Comparison of ENCODE assay signal across 16 cellular contexts in the genomic region with DNA sequence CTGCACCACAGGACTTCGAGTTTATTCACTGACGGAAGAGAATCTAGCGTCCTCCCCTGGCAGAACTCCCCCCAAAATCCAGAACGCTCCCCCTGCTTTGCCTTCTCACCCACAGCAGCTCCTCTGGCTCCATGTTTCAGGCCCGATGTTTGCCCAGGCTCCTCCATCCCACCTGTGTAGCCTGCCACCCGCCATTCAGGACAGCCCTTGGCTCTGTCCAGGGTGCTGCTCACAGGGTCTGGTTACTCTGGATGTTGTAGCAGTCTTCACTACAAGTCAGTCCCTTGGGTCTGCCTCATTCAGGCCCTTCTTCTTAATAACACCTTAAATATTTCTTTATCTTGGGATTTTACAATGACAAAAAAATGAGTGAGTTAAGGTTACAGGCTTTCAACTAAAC. TPM values are rescaled to one million over a fixed set of nuclear protein-coding genes. Genes with fewer than 3 reads are reported as not detected.
DNase-seq lines count a peak whose midpoint lies in the region; TF ChIP-seq lines count a peak whose summit lies in the region.
"Had no signal": no experiment of that assay in that cellular context is flagged by ENCODE, and none has a peak within 500 bp of the region (broad histone marks: within the 10 kb centered on the region; RNA-seq: fewer than 3 reads in every experiment).

No MANE protein-coding gene starts in this region.

- H3K36me3 Mint-ChIP-seq in CD8-positive, alpha-beta memory T cell: peaks cover 0 to 12% (median 0%) of the 10 kb centered on the region in 3 donors

- TF ChIP-seq EP300 in tibial nerve (IDR thresholded peaks at IDR 0.05): no peak

- no peaks in the 10 kb centered on the region for H3K4me1 ChIP-seq in tibial nerve
- no peaks in the 10 kb centered on the region for H3K4me1 ChIP-seq in CD8-positive, alpha-beta memory T cell (ENCODE audit: insufficient read depth, low read length)
- H3K4me1 ChIP-seq: adrenal gland, colonic mucosa had no signal

- POLR2A ChIA-PET in CD8-positive, alpha-beta memory T cell (lab: Charles Lee): no interaction called here

- CTCF ChIA-PET in CD8-positive, alpha-beta memory T cell (lab: Charles Lee): no interaction called here

- no peaks in the 10 kb centered on the region for H3K36me3 ChIP-seq in tibial nerve
- H3K36me3 ChIP-seq in CD8-positive, alpha-beta memory T cell (ENCODE audit: insufficient read depth, low read length): no peaks in the 10 kb centered on the region
- H3K36me3 ChIP-seq: adrenal gland, colonic mucosa, ovary had no signal

- TF ChIP-seq POLR2A in tibial nerve (IDR thresholded peaks at IDR 0.05): no peak

- WGBS in tibial nerve, 2 donors: 45 to 46% methylated on average over 6 of the region's 6 CpGs

- H3K27me3 ChIP-seq in tibial nerve: no peaks in the 10 kb centered on the region
- H3K27me3 ChIP-seq in CD8-positive, alpha-beta memory T cell (ENCODE audit: insufficient read depth, low read length, poor library complexity, severe bottlenecking): no peaks in the 10 kb centered on the region
- H3K27me3 ChIP-seq: adrenal gland, colonic mucosa, ovary had no signal

- no peak for TF ChIP-seq CTCF in tibial nerve (IDR thresholded peaks at IDR 0.05)

- H3K4me3 ChIP-seq in tibial nerve: no peak overlapping the region
- no peak overlapping the region for H3K4me3 ChIP-seq in CD8-positive, alpha-beta memory T cell (ENCODE audit: low read length)
- H3K4me3 ChIP-seq: adrenal gland, colonic mucosa, ovary had no signal

- no peak overlapping the region for H3K27ac Mint-ChIP-seq in CD8-positive, alpha-beta memory T cell

- no peaks in the 10 kb centered on the region for H3K9me3 ChIP-seq in tibial nerve
- no peaks in the 10 kb centered on the region for H3K9me3 ChIP-seq in CD8-positive, alpha-beta memory T cell (ENCODE audit: low read length)
- H3K9me3 ChIP-seq: adrenal gland, colonic mucosa, ovary had no signal

- H3K4me1 Mint-ChIP-seq in CD8-positive, alpha-beta memory T cell: peaks cover 5 to 19% (median 17%) of the 10 kb centered on the region in 3 donors

- H3K9me3 Mint-ChIP-seq in CD8-positive, alpha-beta memory T cell: peaks cover 0 to 7% (median 2%) of the 10 kb centered on the region in 5 donors

- H3K4me3 Mint-ChIP-seq in CD8-positive, alpha-beta memory T cell: no peak overlapping the region

- H3K27me3 Mint-ChIP-seq in CD8-positive, alpha-beta memory T cell: peaks cover 25 to 66% of the 10 kb centered on the region in 2 donors

- no peak overlapping the region for H3K27ac ChIP-seq in tibial nerve
- H3K27ac ChIP-seq in CD8-positive, alpha-beta memory T cell (ENCODE audit: low read depth, low read length): no peak overlapping the region
- H3K27ac ChIP-seq: adrenal gland, colonic mucosa, ovary had no signal

- DNase-seq in DMS53 (lab: John Stamatoyannopoulos, UW) (peak; percentile 6), DMS53 treated with DMSO at 0.1 percent for 48 hours (lab: John Stamatoyannopoulos, UW; ENCODE audit: unreplicated experiment) (no peak), HT1080 (ENCODE audit: low read depth) (peak; percentile 5), UCSD-AML1 (lab: John Stamatoyannopoulos, UW; ENCODE audit: unreplicated experiment) (peak; percentile 9), lung microvascular endothelial cell (ENCODE audit: low read depth in 2 of 2) (peak; percentile 1 to 8), tibial nerve (ENCODE audit: low spot score in 2 of 2) (no peak), cortex of kidney (lab: John Stamatoyannopoulos, UW) (no peak)
- DNase-seq in CD8-positive, alpha-beta memory T cell: no peak
- DNase-seq: 8988T, adrenal gland, colonic mucosa, HCEC 1CT, midbrain, NCI-H1436 treated with DMSO at 0.1 percent for 48 hours, NCI-H510A treated with DMSO at 0.1 percent for 48 hours, ovary had no signal

RNA-seq across cellular contexts. Expression of gene SV2C, which starts 41.3 kb away (rescaled TPM):
- not detected in 2 replicates for total RNA-seq in HT1080 (2014; rRNA removed; shearing (Covaris generic))
- not detected in 2 replicates for polyA plus RNA-seq in HT1080 (2015; cell fraction: cytosol; rRNA removed)
- polyA plus RNA-seq in HT1080 (2015; cell fraction: nucleus; rRNA removed): not detected in 2 replicates
- 0.20 TPM in 1 of 2 replicates, not detected in the other for total RNA-seq in lung microvascular endothelial cell
- total RNA-seq in tibial nerve: 1 to 10 TPM in 3 of 4 donors, under 1 TPM in 1; 0.87 to 1.7 (median 1.4) TPM
- not detected for total RNA-seq in CD8-positive, alpha-beta memory T cell
- not detected for polyA plus RNA-seq in CD8-positive, alpha-beta memory T cell

Comparison
In these comparisons a context has a peak if more than half of its experiments do, and no peak if none do; other contexts are left out.
1. DNase-seq: peak in DMS53 (single experiment), HT1080 (single experiment), UCSD-AML1 (single experiment) and lung microvascular endothelial cell (2 of 2); none in DMS53 treated with DMSO at 0.1 percent for 48 hours (single experiment), tibial nerve (0 of 2), cortex of kidney (single experiment) and CD8-positive, alpha-beta memory T cell (0 of 5).